21 cellular contexts compared by ENCODE assay signal in genomic region chr1:180521474-180522203, GRCh38. TPM values are rescaled to one million over a fixed set of nuclear protein-coding genes. Genes with fewer than 3 reads are reported as not detected.
A peak's percentile ranks its signal among the peaks of the same experiment; 100 is the strongest.
DNase-seq lines count a peak whose midpoint lies in the region; ATAC-seq, FAIRE-seq and TF ChIP-seq lines count a peak whose summit lies in the region.
"Had no signal": no experiment of that assay in that cellular context is flagged by ENCODE, and none has a peak within 500 bp of the region (broad histone marks: within the 10 kb centered on the region; RNA-seq: fewer than 3 reads in every experiment).

No MANE protein-coding gene starts in this region.

- no peaks in the 10 kb centered on the region for H3K27me3 ChIP-seq in pancreas
- H3K27me3 ChIP-seq: BE2C, neutrophil had no signal

- H3K4me1 ChIP-seq in HEK293 (ENCODE audit: control insufficient read depth, insufficient read depth, low read length) = no peaks in the 10 kb centered on the region
- peaks cover 3 to 17% (median 16%) of the 10 kb centered on the region in 3 donors for H3K4me1 ChIP-seq in pancreas

- H3K36me3 Mint-ChIP-seq in WTC11 = no peaks in the 10 kb centered on the region
- H3K36me3 Mint-ChIP-seq: stimulated activated memory B cell treated with anti-CD40 and anti-IgM and Interleukin-4, amounts not matched to agents 10 μg/mL and 1 μg/mL and 100 μg/mL, for 72 hours had no signal

- POLR2A ChIA-PET in HEK293 (lab: Yijun Ruan, JAX) = no interaction called here
- POLR2A ChIA-PET in WTC11 (lab: Charles Lee) = interaction anchor here (2.1 kb wide), 1 partner anchor 19 kb away, joined by 8 read pairs; the partner anchor contains the start of gene ACBD6

- intact Hi-C loops in pancreas (cut with DNase I) = loop anchor here in 2 of 3 donors (5.0 to 10.0 kb wide), 2 partner anchors 333 to 341 kb away; no protein-coding TSS in a partner anchor

- H3K27ac Mint-ChIP-seq in WTC11 = no peak overlapping the region; the same call in 1 of the 2 replicates
- H3K27ac Mint-ChIP-seq: stimulated activated memory B cell treated with anti-CD40 and anti-IgM and Interleukin-4, amounts not matched to agents 10 μg/mL and 1 μg/mL and 100 μg/mL, for 72 hours had no signal

- no peak overlapping the region for H3K4me3 Mint-ChIP-seq in WTC11
- H3K4me3 Mint-ChIP-seq: stimulated activated memory B cell treated with anti-CD40 and anti-IgM and Interleukin-4, amounts not matched to agents 10 μg/mL and 1 μg/mL and 100 μg/mL, for 72 hours had no signal

- WGBS in pancreas, 2 donors = 50 to 51% methylated on average over 9 of the region's 9 CpGs

- H3K36me3 ChIP-seq in HEK293 (ENCODE audit: control insufficient read depth in 2 of 2, insufficient read depth in 1 of 2, low read length in 2 of 2) (no peaks in the 10 kb centered on the region), pancreas (no peaks in the 10 kb centered on the region)
- H3K36me3 ChIP-seq: BE2C, neutrophil had no signal

- no peaks in the 10 kb centered on the region for H3K9me3 Mint-ChIP-seq in WTC11
- H3K9me3 Mint-ChIP-seq: stimulated activated memory B cell treated with anti-CD40 and anti-IgM and Interleukin-4, amounts not matched to agents 10 μg/mL and 1 μg/mL and 100 μg/mL, for 72 hours had no signal

- no peaks in the 10 kb centered on the region for H3K27me3 Mint-ChIP-seq in WTC11 (ENCODE audit: low read depth)
- H3K27me3 Mint-ChIP-seq: stimulated activated memory B cell treated with anti-CD40 and anti-IgM and Interleukin-4, amounts not matched to agents 10 μg/mL and 1 μg/mL and 100 μg/mL, for 72 hours had no signal

- FAIRE-seq in pancreas (lab: Jason Lieb, UNC) = no peak
- FAIRE-seq: urothelium cell line had no signal

- no peak overlapping the region for H3K4me3 ChIP-seq in HEK293 (ENCODE audit: low read depth, low read length)
- H3K4me3 ChIP-seq in fibroblast of pulmonary artery (replicated peaks; ENCODE audit: low read depth, low read length) = no peak overlapping the region
- H3K4me3 ChIP-seq in pancreas = no peak overlapping the region

- H3K4me1 Mint-ChIP-seq in WTC11 = peaks cover 45% of the 10 kb centered on the region

- no peak overlapping the region for H3K27ac ChIP-seq in HEK293 (ENCODE audit: extremely low read depth, low read depth, low read length)
- peak overlapping the region in 2 of 4 donors; percentile 20 to 56 for H3K27ac ChIP-seq in pancreas
- H3K27ac ChIP-seq: neutrophil had no signal

- TF ChIP-seq CTCF in HEK293 (tag by site-specific recombination; IDR thresholded peaks at IDR 0.05) (no peak), WTC11 (IDR thresholded peaks at IDR 0.05) (no peak), fibroblast of pulmonary artery (IDR thresholded peaks at IDR 0.05; ENCODE audit: low read length, missing control alignments) (no peak), pancreas (IDR thresholded peaks at IDR 0.05) (no peak)

- H3K9me3 ChIP-seq in HEK293 (ENCODE audit: control insufficient read depth, insufficient read depth, low read depth, low read length) (no peaks in the 10 kb centered on the region), pancreas (no peaks in the 10 kb centered on the region)
- H3K9me3 ChIP-seq: BE2C, neutrophil had no signal

- ATAC-seq in WTC11 = no peak
- peak; percentile 75 to 80 (median 76) for ATAC-seq in pancreas
- no peak for ATAC-seq in HG02981 (IDR thresholded peaks at IDR 0.05; ENCODE audit: unreplicated experiment)
- ATAC-seq in GM21381 (IDR thresholded peaks at IDR 0.05; ENCODE audit: unreplicated experiment) = no peak
- ATAC-seq: stimulated activated memory B cell treated with anti-CD40 and anti-IgM and Interleukin-4, amounts not matched to agents 10 μg/mL and 1 μg/mL and 100 μg/mL, for 72 hours had no signal

- DNase-seq in WTC11 (ENCODE audit: low spot score) (no peak), fibroblast of pulmonary artery (ENCODE audit: low read depth) (peak; percentile 23), pancreas (no peak), NCI-H2196 treated with DMSO at 0.1 percent for 48 hours (lab: John Stamatoyannopoulos, UW; ENCODE audit: unreplicated experiment) (no peak)
- no peak for DNase-seq in activated CD4-positive, alpha-beta T cell treated with anti-CD3 and anti-CD28 coated beads, Interleukin-2, amount 50 U/mL, for 48 hours
- DNase-seq: anterior cingulate cortex, BE2C, dermis blood vessel endothelial cell, DMS153, HCEC 1CT, Karpas-422, NCI-H146 had no signal

- CTCF ChIA-PET in HEK293 (lab: Yijun Ruan, JAX) = interaction anchor here (0.8 to 0.9 kb wide), 2 partner anchors 12 to 14 kb away, joined by 3 read pairs; no protein-coding TSS in a partner anchor
- CTCF ChIA-PET in WTC11 (lab: Charles Lee) = interaction anchor here (1.1 to 1.6 kb wide), 2 partner anchors 19 to 360 kb away, joined by 3 to 6 read pairs; partner anchors contain the start of gene ACBD6

TF ChIP-seq in HEK293, 187 proteins besides CTCF, POLR2A, EP300 and RAD21 (continues in another document):
- TF ChIP-seq, protein P1, sequence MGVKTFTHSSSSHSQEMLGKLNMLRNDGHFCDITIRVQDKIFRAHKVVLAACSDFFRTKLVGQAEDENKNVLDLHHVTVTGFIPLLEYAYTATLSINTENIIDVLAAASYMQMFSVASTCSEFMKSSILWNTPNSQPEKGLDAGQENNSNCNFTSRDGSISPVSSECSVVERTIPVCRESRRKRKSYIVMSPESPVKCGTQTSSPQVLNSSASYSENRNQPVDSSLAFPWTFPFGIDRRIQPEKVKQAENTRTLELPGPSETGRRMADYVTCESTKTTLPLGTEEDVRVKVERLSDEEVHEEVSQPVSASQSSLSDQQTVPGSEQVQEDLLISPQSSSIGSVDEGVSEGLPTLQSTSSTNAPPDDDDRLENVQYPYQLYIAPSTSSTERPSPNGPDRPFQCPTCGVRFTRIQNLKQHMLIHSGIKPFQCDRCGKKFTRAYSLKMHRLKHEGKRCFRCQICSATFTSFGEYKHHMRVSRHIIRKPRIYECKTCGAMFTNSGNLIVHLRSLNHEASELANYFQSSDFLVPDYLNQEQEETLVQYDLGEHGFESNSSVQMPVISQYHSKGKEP (tag by site-specific recombination; IDR thresholded peaks at IDR 0.05) = no peak
- TF ChIP-seq ZNF776 (tag by site-specific recombination; IDR thresholded peaks at IDR 0.05; ENCODE audit: borderline replicate concordance) = no peak
- no peak for TF ChIP-seq ZNF830 (tag by site-specific recombination; IDR thresholded peaks at IDR 0.05; ENCODE audit: low read depth)
- TF ChIP-seq ZNF146 (tag by site-specific recombination; IDR thresholded peaks at IDR 0.05) = no peak
- peak; percentile 20; the same call in 1 of the 2 replicates for TF ChIP-seq ZNF335 (tag by site-specific recombination; conservative IDR thresholded peaks at IDR 0.05)

TF ChIP-seq in WTC11, 78 proteins besides CTCF, POLR2A, EP300 and RAD21:
- TF ChIP-seq ZMAT4 (CRISPR knock-in tag; IDR thresholded peaks at IDR 0.05) = no peak
- TF ChIP-seq GABPB1 (CRISPR knock-in tag; IDR thresholded peaks at IDR 0.05) = peak; percentile 99
- TF ChIP-seq ZNF317 (CRISPR knock-in tag; IDR thresholded peaks at IDR 0.05; ENCODE audit: borderline replicate concordance, low read depth) = no peak
- TF ChIP-seq, protein P2, sequence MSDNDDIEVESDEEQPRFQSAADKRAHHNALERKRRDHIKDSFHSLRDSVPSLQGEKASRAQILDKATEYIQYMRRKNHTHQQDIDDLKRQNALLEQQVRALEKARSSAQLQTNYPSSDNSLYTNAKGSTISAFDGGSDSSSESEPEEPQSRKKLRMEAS (CRISPR knock-in tag; IDR thresholded peaks at IDR 0.05) = peak; percentile 55
- no peak for TF ChIP-seq RELA (CRISPR knock-in tag; IDR thresholded peaks at IDR 0.05; ENCODE audit: borderline replicate concordance)
- TF ChIP-seq, protein P3, sequence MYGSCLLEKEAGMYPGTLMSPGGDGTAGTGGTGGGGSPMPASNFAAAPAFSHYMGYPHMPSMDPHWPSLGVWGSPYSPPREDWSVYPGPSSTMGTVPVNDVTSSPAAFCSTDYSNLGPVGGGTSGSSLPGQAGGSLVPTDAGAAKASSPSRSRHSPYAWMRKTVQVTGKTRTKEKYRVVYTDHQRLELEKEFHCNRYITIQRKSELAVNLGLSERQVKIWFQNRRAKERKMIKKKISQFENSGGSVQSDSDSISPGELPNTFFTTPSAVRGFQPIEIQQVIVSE (CRISPR knock-in tag; IDR thresholded peaks at IDR 0.05; ENCODE audit: borderline replicate concordance) = no peak
- TF ChIP-seq USF1 (CRISPR knock-in tag; IDR thresholded peaks at IDR 0.05) = peak; percentile 69; the same call in 1 of the 2 replicates

RNA-seq across cellular contexts. Expression of gene ACBD6, which starts 19.3 kb away (rescaled TPM):
- total RNA-seq in WTC11 (2021) (49.9 to 53.5 TPM (median 51.9 TPM) in 3 replicates), pancreas (10 to 100 TPM; 15.0 to 20.7 (median 16.2) TPM)
- polyA plus RNA-seq in pancreas = 10 to 100 TPM; 23.0 to 25.1 TPM

RNA-seq across cellular contexts. Expression of gene OVAAL, which starts 37.1 kb away (rescaled TPM):
- total RNA-seq in WTC11 (2021) = not detected in 3 replicates
- not detected for total RNA-seq in pancreas
- polyA plus RNA-seq in pancreas = not detected
- total RNA-seq: activated CD8-positive, alpha-beta memory T cell treated with anti-CD3 and anti-CD28 coated beads for 36 hours; dermis blood vessel endothelial cell; fibroblast of villous mesenchyme; skeletal muscle tissue had no signal

Comparison
In these comparisons a context has a peak if more than half of its experiments do, and no peak if none do; other contexts are left out.
1. ATAC-seq: peak in pancreas (4 of 4); none in WTC11 (single experiment), HG02981 (single experiment) and GM21381 (single experiment).